Comparison of ENCODE assay signal across 13 cellular contexts in the genomic region with DNA sequence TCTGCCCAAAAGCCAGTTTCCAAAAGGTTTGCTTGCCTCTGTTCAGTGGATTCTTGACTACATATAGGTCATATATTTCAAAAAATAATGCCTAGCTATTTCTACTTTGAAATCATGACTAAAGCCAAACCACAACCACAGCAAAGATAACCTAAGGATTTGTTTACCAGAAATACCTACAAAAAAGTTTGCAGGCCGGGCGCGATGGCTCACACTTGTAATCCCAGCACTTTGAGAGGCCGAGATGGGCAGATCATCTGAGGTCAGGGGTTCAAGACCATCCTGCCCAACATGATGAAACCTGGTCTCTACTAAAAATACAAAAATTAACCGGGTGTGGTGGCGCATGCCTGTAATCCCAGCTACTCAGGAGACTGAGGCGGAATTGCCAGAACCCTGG. TPM values are rescaled to one million over a fixed set of nuclear protein-coding genes. Genes with fewer than 3 reads are reported as not detected.
A peak's percentile ranks its signal among the peaks of the same experiment; 100 is the strongest.
DNase-seq lines count a peak whose midpoint lies in the region; ATAC-seq and TF ChIP-seq lines count a peak whose summit lies in the region.
"Had no signal": no experiment of that assay in that cellular context is flagged by ENCODE, and none has a peak within 500 bp of the region (broad histone marks: within the 10 kb centered on the region; RNA-seq: fewer than 3 reads in every experiment).

No MANE protein-coding gene starts in this region.

- no peaks in the 10 kb centered on the region for H3K9me3 ChIP-seq in RWPE2 (ENCODE audit: severe bottlenecking)

- H3K4me3 ChIP-seq in RWPE2 (ENCODE audit: severe bottlenecking) = no peak overlapping the region
- H3K4me3 ChIP-seq: dorsolateral prefrontal cortex had no signal

- peak; percentile 60 for DNase-seq in activated effector memory CD4-positive, alpha-beta T cell treated with anti-CD3 and anti-CD28 coated beads, Interleukin-2, amount 50 U/mL, for 16 hours
- DNase-seq in activated effector memory CD4-positive, alpha-beta T cell treated with Interleukin-2 at 50 U/mL for 16 hours = no peak
- DNase-seq in RWPE2 (ENCODE audit: low spot score) (no peak), dedifferentiated amniotic fluid mesenchymal stem cell (ENCODE audit: extremely low spot score) (peak; percentile 8), sciatic nerve (ENCODE audit: low spot score) (peak; percentile 50), EL (no peak)
- DNase-seq: ACHN, KBM-7, NCI-H1417, small intestine had no signal

- H3K27ac ChIP-seq in RWPE2 (ENCODE audit: poor library complexity, severe bottlenecking) = peak overlapping the region; percentile 98

- ATAC-seq in RWPE2 (ENCODE audit: low read depth) = no peak
- ATAC-seq in sciatic nerve = no peak
- ATAC-seq in GM21423 (IDR thresholded peaks at IDR 0.05; ENCODE audit: unreplicated experiment) = no peak
- ATAC-seq in HG02885 (IDR thresholded peaks at IDR 0.05; ENCODE audit: poor library complexity, unreplicated experiment) = no peak

- no peak for TF ChIP-seq CTCF in RWPE2 (IDR thresholded peaks at IDR 0.05; ENCODE audit: poor library complexity, severe bottlenecking)

- no peaks in the 10 kb centered on the region for H3K27me3 ChIP-seq in RWPE2 (ENCODE audit: insufficient read depth, poor library complexity, severe bottlenecking)
- H3K27me3 ChIP-seq: dorsolateral prefrontal cortex had no signal

- H3K4me1 ChIP-seq in RWPE2 (ENCODE audit: insufficient read depth, poor library complexity, severe bottlenecking) = peaks cover 30% of the 10 kb centered on the region

- intact Hi-C loops in sciatic nerve (cut with DNase I) = no loop called here

- peaks cover 76% of the 10 kb centered on the region for H3K36me3 ChIP-seq in RWPE2 (ENCODE audit: low read depth)

RNA-seq across cellular contexts. Expression of gene CARHSP1, which starts 15.2 kb away (rescaled TPM):
- total RNA-seq in sciatic nerve = 118 TPM

RNA-seq across cellular contexts. Expression of gene LITAFD, which starts 28.5 kb away (rescaled TPM):
- total RNA-seq in sciatic nerve = not detected

RNA-seq across cellular contexts. Expression of gene PMM2, which starts 56.0 kb away (rescaled TPM):
- 45.4 TPM for total RNA-seq in sciatic nerve

RNA-seq across cellular contexts. Expression of gene TMEM186, which starts 56.2 kb away (rescaled TPM):
- total RNA-seq in sciatic nerve = 8.1 TPM

Comparison
In these comparisons a context has a peak if more than half of its experiments do, and no peak if none do; other contexts are left out.
1. DNase-seq: peak in activated effector memory CD4-positive, alpha-beta T cell treated with anti-CD3 and anti-CD28 coated beads, Interleukin-2, amount 50 U/mL, for 16 hours (single experiment), dedifferentiated amniotic fluid mesenchymal stem cell (single experiment) and sciatic nerve (single experiment); none in activated effector memory CD4-positive, alpha-beta T cell treated with Interleukin-2 at 50 U/mL for 16 hours (single experiment), RWPE2 (single experiment) and EL (single experiment).